ENCODE assay signal across 17 cellular contexts in genomic region chr6:155701342-155701741, GRCh38.
DNase-seq lines count a peak whose midpoint lies in the region; ATAC-seq and TF ChIP-seq lines count a peak whose summit lies in the region.
"Had no signal": no experiment of that assay in that cellular context is flagged by ENCODE, and none has a peak within 500 bp of the region (broad histone marks: within the 10 kb centered on the region; RNA-seq: fewer than 3 reads in every experiment).

No MANE protein-coding gene starts in this region.

- H3K4me1 Mint-ChIP-seq in WTC11, result peaks cover 9% of the 10 kb centered on the region
- peaks cover 7% of the 10 kb centered on the region for H3K4me1 Mint-ChIP-seq in neural progenitor cell
- H3K4me1 Mint-ChIP-seq: CD4-positive, alpha-beta memory T cell had no signal

- dilution Hi-C loops in IMR-90 (cut with HindIII; ENCODE audit: low sequenced_read_pairs, unreplicated experiment), result no loop called here

- TF ChIP-seq RAD21 in IMR-90 (IDR thresholded peaks at IDR 0.05; ENCODE audit: low read length), result no peak

- CTCF ChIA-PET in IMR-90 (lab: Yijun Ruan, JAX), result interaction anchor here (2.1 kb wide), 1 partner anchor 20 kb away, joined by 5 read pairs; no protein-coding TSS in a partner anchor
- CTCF ChIA-PET in WTC11 (lab: Charles Lee), result no interaction called here

- intact Hi-C loops in IMR-90 (cut with micrococcal nuclease), result no loop called here

- H3K23ac ChIP-seq in IMR-90 (ENCODE audit: low read depth, low read length) (no peak overlapping the region), mesenchymal stem cell (ENCODE audit: low read length in 2 of 2) (no peak overlapping the region)

- no peak overlapping the region for H2BK20ac ChIP-seq in IMR-90 (ENCODE audit: low read depth, low read length)

- BruUV-seq in IMR-90 (replicated peaks; lab: Mats Ljungman, UMichigan), result no TSS peak

- H3K79me1 ChIP-seq in IMR-90 (ENCODE audit: low read depth in 1 of 2, low read length in 2 of 2), result no peaks in the 10 kb centered on the region
- H3K79me1 ChIP-seq in mesenchymal stem cell (replicated peaks; ENCODE audit: low read length, poor library complexity, severe bottlenecking), result no peaks in the 10 kb centered on the region

- TF ChIP-seq CTCF in IMR-90 (conservative IDR thresholded peaks at IDR 0.05; ENCODE audit: low read depth, low read length) (no peak), WTC11 (IDR thresholded peaks at IDR 0.05) (no peak), neural progenitor cell (IDR thresholded peaks at IDR 0.05) (no peak)

- H2AK9ac ChIP-seq in IMR-90 (replicated peaks; ENCODE audit: low read depth, low read length, poor library complexity), result no peak overlapping the region

- H3K4me3 ChIP-seq in IMR-90 (ENCODE audit: insufficient read depth, low read depth, low read length), result no peak overlapping the region
- H3K4me3 ChIP-seq in mesenchymal stem cell (ENCODE audit: insufficient read depth in 1 of 2, low read depth in 1 of 2, low read length in 2 of 2), result no peak overlapping the region
- no peak overlapping the region for H3K4me3 ChIP-seq in neural progenitor cell
- H3K4me3 ChIP-seq: HAP-1 had no signal

- no peak for ATAC-seq in IMR-90 (ENCODE audit: low read depth)
- ATAC-seq in WTC11, result peak; percentile 52
- no peak for ATAC-seq in HG02973 (IDR thresholded peaks at IDR 0.05; ENCODE audit: unreplicated experiment)

- H2BK12ac ChIP-seq in mesenchymal stem cell (ENCODE audit: low read length in 2 of 2), result no peak overlapping the region

- H3K27me3 ChIP-seq in IMR-90 (ENCODE audit: control insufficient read depth, insufficient read depth, low read length), result no peaks in the 10 kb centered on the region
- H3K27me3 ChIP-seq in mesenchymal stem cell (ENCODE audit: control insufficient read depth in 1 of 2, insufficient read depth in 1 of 2, low read length in 2 of 2), result no peaks in the 10 kb centered on the region
- no peaks in the 10 kb centered on the region for H3K27me3 ChIP-seq in neural progenitor cell

- no peak for DNase-seq in IMR-90
- no peak for DNase-seq in WTC11 (ENCODE audit: low spot score)
- DNase-seq in mesenchymal stem cell, result no peak
- DNase-seq in neural progenitor cell (ENCODE audit: low spot score), result no peak
- DNase-seq in A172 (ENCODE audit: low spot score), result no peak
- no peak for DNase-seq in ACHN
- no peak for DNase-seq in NCI-H1092 treated with DMSO at 0.1 percent for 48 hours (lab: John Stamatoyannopoulos, UW)
- DNase-seq: C1 segment of cervical spinal cord; Calu3; CD4-positive, alpha-beta memory T cell; COR-L47; DMS53; DMS79 treated with DMSO at 0.1 percent for 48 hours; GOT3; HFFc6 had no signal

- H3K79me2 ChIP-seq in neural progenitor cell (ENCODE audit: low read depth), result no peaks in the 10 kb centered on the region

- H3K36me3 Mint-ChIP-seq in WTC11 (no peaks in the 10 kb centered on the region), neural progenitor cell (no peaks in the 10 kb centered on the region)
- H3K36me3 Mint-ChIP-seq: CD4-positive, alpha-beta memory T cell had no signal

- H3K9me3 ChIP-seq in IMR-90 (ENCODE audit: control insufficient read depth, insufficient read depth, low read length) (no peaks in the 10 kb centered on the region), mesenchymal stem cell (ENCODE audit: control insufficient read depth, low read length) (peaks cover 22% of the 10 kb centered on the region), neural progenitor cell (ENCODE audit: low read depth) (no peaks in the 10 kb centered on the region)

- no peak overlapping the region for H3K4me3 Mint-ChIP-seq in WTC11
- H3K4me3 Mint-ChIP-seq in neural progenitor cell, result no peak overlapping the region
- H3K4me3 Mint-ChIP-seq: CD4-positive, alpha-beta memory T cell; HFFc6 had no signal

- no peaks in the 10 kb centered on the region for H4K20me1 ChIP-seq in IMR-90 (ENCODE audit: insufficient read depth, low read length)
- no peaks in the 10 kb centered on the region for H4K20me1 ChIP-seq in neural progenitor cell (ENCODE audit: low read depth)

- WGBS in IMR-90 (ENCODE audit: extremely low coverage in 2 of 2, insufficient read length in 1 of 2), 2 experiments, result 100% methylated on average over 2 of the region's 6 CpGs; no CpG with 5 or more reads in 1 of the 2 experiments
- 54% methylated on average over 6 of the region's 6 CpGs for WGBS in mesenchymal stem cell

- no peaks in the 10 kb centered on the region for H3K36me3 ChIP-seq in IMR-90 (ENCODE audit: control insufficient read depth, insufficient read depth, low read length)
- H3K36me3 ChIP-seq in mesenchymal stem cell (ENCODE audit: control insufficient read depth in 1 of 2, insufficient read depth in 2 of 2, low read depth in 1 of 2, low read length in 2 of 2), result no peaks in the 10 kb centered on the region
- H3K36me3 ChIP-seq in neural progenitor cell, result no peaks in the 10 kb centered on the region
- H3K36me3 ChIP-seq: HAP-1 had no signal

- in situ Hi-C loops in IMR-90 (cut with MboI; ENCODE audit: low sequenced_read_pairs) (no loop called here), ACHN (cut with HindIII; ENCODE audit: low pct_ligation_motif_present, low pct_unique_long_range_greater_than_20kb, low sequenced_read_pairs) (no loop called here)

- H4K8ac ChIP-seq in IMR-90 (ENCODE audit: low read depth in 2 of 2, low read length in 2 of 2), result no peak overlapping the region
- no peak overlapping the region for H4K8ac ChIP-seq in mesenchymal stem cell (ENCODE audit: low read length)

- H3K4me1 ChIP-seq in IMR-90 (ENCODE audit: control insufficient read depth, insufficient read depth, low read length) (no peaks in the 10 kb centered on the region), mesenchymal stem cell (ENCODE audit: control insufficient read depth, insufficient read depth, low read depth, low read length) (no peaks in the 10 kb centered on the region), neural progenitor cell (no peaks in the 10 kb centered on the region)
- H3K4me1 ChIP-seq: HAP-1 had no signal

- H3K27ac Mint-ChIP-seq in WTC11 (no peak overlapping the region), neural progenitor cell (no peak overlapping the region)
- H3K27ac Mint-ChIP-seq: CD4-positive, alpha-beta memory T cell; HFFc6 had no signal

- no peaks in the 10 kb centered on the region for H3F3A ChIP-seq in neural progenitor cell (ENCODE audit: low read depth)

- no peak overlapping the region for H2AFZ ChIP-seq in IMR-90 (replicated peaks; ENCODE audit: low read length, poor library complexity)
- no peak overlapping the region for H2AFZ ChIP-seq in mesenchymal stem cell (ENCODE audit: low read depth, low read length)
- H2AFZ ChIP-seq in neural progenitor cell (replicated peaks), result peak overlapping the region; percentile 6

- H2AK5ac ChIP-seq in IMR-90 (ENCODE audit: low read depth, low read length), result no peak overlapping the region
- no peak overlapping the region for H2AK5ac ChIP-seq in mesenchymal stem cell (ENCODE audit: low read length, severe bottlenecking)

- H3K56ac ChIP-seq in IMR-90 (ENCODE audit: extremely low read depth, insufficient read depth, low read length), result no peak overlapping the region

- H3K9me3 Mint-ChIP-seq in WTC11 (peaks cover 15% of the 10 kb centered on the region), neural progenitor cell (peaks cover 8% of the 10 kb centered on the region)
- H3K9me3 Mint-ChIP-seq: CD4-positive, alpha-beta memory T cell; HFFc6 had no signal

- POLR2A ChIA-PET in IMR-90 (lab: Charles Lee; ENCODE audit: unreplicated experiment), result no interaction called here
- POLR2A ChIA-PET in WTC11 (lab: Charles Lee), result no interaction called here

- H3K9ac ChIP-seq in IMR-90 (ENCODE audit: low read depth, low read length) (no peak overlapping the region), mesenchymal stem cell (ENCODE audit: low read length) (no peak overlapping the region), neural progenitor cell (no peak overlapping the region)

- no peak for TF ChIP-seq POLR2A in IMR-90 (IDR thresholded peaks at IDR 0.05; ENCODE audit: low read depth, low read length)

- H4K91ac ChIP-seq in IMR-90 (ENCODE audit: insufficient read depth, low read depth, low read length) (no peak overlapping the region), mesenchymal stem cell (ENCODE audit: low read length) (no peak overlapping the region)

- H3K18ac ChIP-seq in IMR-90 (ENCODE audit: low read depth, low read length) (peak overlapping the region; percentile 26; the same call in 1 of the 2 replicates), mesenchymal stem cell (ENCODE audit: low read depth in 1 of 2, low read length in 2 of 2) (no peak overlapping the region)

- H3K27ac ChIP-seq in IMR-90 (ENCODE audit: insufficient read depth, low read length), result no peak overlapping the region
- H3K27ac ChIP-seq in mesenchymal stem cell (ENCODE audit: low read length, poor library complexity, severe bottlenecking), result no peak overlapping the region
- no peak overlapping the region for H3K27ac ChIP-seq in neural progenitor cell

- H3K9me1 ChIP-seq in IMR-90 (ENCODE audit: insufficient read depth, low read length), result no peaks in the 10 kb centered on the region

- H3K14ac ChIP-seq in IMR-90 (replicated peaks; ENCODE audit: low read depth, low read length) (no peak overlapping the region), mesenchymal stem cell (ENCODE audit: low read length in 2 of 2) (no peak overlapping the region)

- H3K4me2 ChIP-seq in IMR-90 (ENCODE audit: low read depth, low read length) (no peak overlapping the region), mesenchymal stem cell (ENCODE audit: low read length, poor library complexity, severe bottlenecking) (no peak overlapping the region), neural progenitor cell (no peak overlapping the region)

- H3K27me3 Mint-ChIP-seq in WTC11 (ENCODE audit: low read depth), result no peaks in the 10 kb centered on the region
- peaks cover 5% of the 10 kb centered on the region for H3K27me3 Mint-ChIP-seq in neural progenitor cell (ENCODE audit: insufficient read depth, low read depth)

- H2BK15ac ChIP-seq in IMR-90 (ENCODE audit: low read depth, low read length) (no peak overlapping the region), mesenchymal stem cell (ENCODE audit: low read depth, poor library complexity, severe bottlenecking) (no peak overlapping the region)

- H2BK120ac ChIP-seq in IMR-90 (ENCODE audit: low read depth, low read length) (no peak overlapping the region), mesenchymal stem cell (ENCODE audit: low read depth, low read length) (peak overlapping the region; percentile 49)

- no peak overlapping the region for H4K5ac ChIP-seq in IMR-90 (ENCODE audit: low read depth, low read length)

- H3K4ac ChIP-seq in IMR-90 (ENCODE audit: low read depth, low read length), result no peak overlapping the region
- no peak overlapping the region for H3K4ac ChIP-seq in mesenchymal stem cell (ENCODE audit: low read depth in 1 of 2, low read length in 2 of 2)

- H2BK5ac ChIP-seq in IMR-90 (ENCODE audit: low read depth, low read length, poor library complexity, severe bottlenecking) (no peak overlapping the region), mesenchymal stem cell (ENCODE audit: low read depth, low read length, poor library complexity, severe bottlenecking) (no peak overlapping the region)

TF ChIP-seq in IMR-90, 13 proteins besides CTCF, POLR2A, EP300 and RAD21 (continues in another document):
- TF ChIP-seq CEBPB (IDR thresholded peaks at IDR 0.05; ENCODE audit: low read depth, low read length) (no peak), MAZ (IDR thresholded peaks at IDR 0.05; ENCODE audit: borderline replicate concordance, low read depth, low read length) (no peak)

TF ChIP-seq in WTC11, 78 proteins besides CTCF, POLR2A, EP300 and RAD21 (continues in another document):
- TF ChIP-seq SMAD4 (CRISPR knock-in tag; IDR thresholded peaks at IDR 0.05), result no peak
